ENCODE assay signal across 2 cellular contexts in genomic region chr22:42358643-42359558, GRCh38.
A peak's percentile ranks its signal among the peaks of the same experiment; 100 is the strongest.
TF ChIP-seq lines count a peak whose summit lies in the region.

No MANE protein-coding gene starts in this region.

TF ChIP-seq in GM23338, 12 proteins besides CTCF, POLR2A, EP300 and RAD21 (continued from another document):
- TF ChIP-seq REST (IDR thresholded peaks at IDR 0.05; ENCODE audit: unreplicated experiment) (no peak), EZH2 (IDR thresholded peaks at IDR 0.05; ENCODE audit: low read depth, unreplicated experiment) (no peak), EZH2phosphoT487 (IDR thresholded peaks at IDR 0.05; ENCODE audit: unreplicated experiment) (no peak), ZNF114 (CRISPR knock-in tag; IDR thresholded peaks at IDR 0.05) (no peak), POLR2AphosphoS5 (IDR thresholded peaks at IDR 0.05; ENCODE audit: low read depth) (no peak)

TF ChIP-seq in HEK293, 187 proteins besides CTCF, POLR2A, EP300 and RAD21 (continued from another document):
- TF ChIP-seq ZIC2 (tag by site-specific recombination; IDR thresholded peaks at IDR 0.05), result 0 out of 2 replicates have a peak, but pooled peaks have one; percentile 9
- no peak for TF ChIP-seq ZNF37A (tag by site-specific recombination; IDR thresholded peaks at IDR 0.05)
- no peak for TF ChIP-seq ZNF354C (tag by site-specific recombination; IDR thresholded peaks at IDR 0.05; ENCODE audit: borderline replicate concordance, low read depth)
- TF ChIP-seq ZNF529 (tag by site-specific recombination; IDR thresholded peaks at IDR 0.05; ENCODE audit: insufficient replicate concordance), result no peak
